ENCODE assay signal across 9 cellular contexts in genomic region chr3:13110678-13111116, GRCh38. TPM values are rescaled to one million over a fixed set of nuclear protein-coding genes. Genes with fewer than 3 reads are reported as not detected.
DNase-seq lines count a peak whose midpoint lies in the region; ATAC-seq and TF ChIP-seq lines count a peak whose summit lies in the region.
"Had no signal": no experiment of that assay in that cellular context is flagged by ENCODE, and none has a peak within 500 bp of the region (broad histone marks: within the 10 kb centered on the region; RNA-seq: fewer than 3 reads in every experiment).

No MANE protein-coding gene starts in this region.

- H3K27me3 ChIP-seq in BLaER1 treated with 17β-estradiol and CSF1 and Interleukin-3, amounts not matched to agents 10 nM and 100 nM: no peaks in the 10 kb centered on the region
- H3K27me3 ChIP-seq in uterus: no peaks in the 10 kb centered on the region

- peaks cover 4% of the 10 kb centered on the region for H3K4me1 Mint-ChIP-seq in T-helper 1 cell treated with Interleukin-12 subunit alpha and Interleukin-12 subunit beta and Interleukin-4 antibody, amounts not matched to agents 30 μg/mL and 1 μg/mL, for 36 hours (ENCODE audit: low read depth)

- peaks cover 3% of the 10 kb centered on the region for H3K27me3 Mint-ChIP-seq in T-helper 1 cell treated with Interleukin-12 subunit alpha and Interleukin-12 subunit beta and Interleukin-4 antibody, amounts not matched to agents 30 μg/mL and 1 μg/mL, for 36 hours (ENCODE audit: low read depth)

- TF ChIP-seq POLR2A in GM18505 (IDR thresholded peaks at IDR 0.05; ENCODE audit: borderline replicate concordance, extremely low read depth, insufficient read depth, insufficient read length) (no peak), uterus (IDR thresholded peaks at IDR 0.05) (no peak)

- H3K9me3 ChIP-seq in BLaER1 treated with 17β-estradiol and CSF1 and Interleukin-3, amounts not matched to agents 10 nM and 100 nM (replicated peaks in 1 of 11): peaks cover 0 to 5% (median 0%) of the 10 kb centered on the region in 11 experiments; a peak in 2 of 22 replicates
- no peaks in the 10 kb centered on the region for H3K9me3 ChIP-seq in uterus

- H3K36me3 ChIP-seq in BLaER1 treated with 17β-estradiol and CSF1 and Interleukin-3, amounts not matched to agents 10 nM and 100 nM: no peaks in the 10 kb centered on the region
- no peaks in the 10 kb centered on the region for H3K36me3 ChIP-seq in uterus

- H3K4me3 Mint-ChIP-seq in T-helper 1 cell treated with Interleukin-12 subunit alpha and Interleukin-12 subunit beta and Interleukin-4 antibody, amounts not matched to agents 30 μg/mL and 1 μg/mL, for 36 hours: no peak overlapping the region
- H3K4me3 Mint-ChIP-seq: dendritic cell treated with granulocyte-macrophage colony-stimulating factor and Interleukin-4, amounts not matched to agents 40 ng/mL and 50 ng/mL, for 4 days had no signal

- H3K4me1 ChIP-seq in BLaER1 treated with 17β-estradiol and CSF1 and Interleukin-3, amounts not matched to agents 10 nM and 100 nM: peaks cover 17 to 85% (median 50%) of the 10 kb centered on the region in 10 experiments
- H3K4me1 ChIP-seq in uterus: no peaks in the 10 kb centered on the region

- peak overlapping the region; percentile 54 to 90 (median 75) for H3K4me2 ChIP-seq in BLaER1 treated with 17β-estradiol and CSF1 and Interleukin-3, amounts not matched to agents 10 nM and 100 nM

- DNase-seq in left kidney (ENCODE audit: low read depth, low spot score) (peak; percentile 94), NCI-H187 (lab: John Stamatoyannopoulos, UW) (no peak), NCI-H1092 (lab: John Stamatoyannopoulos, UW) (no peak), uterus (no peak)

- no peak for TF ChIP-seq CTCF in uterus (IDR thresholded peaks at IDR 0.05)

- H3K4me3 ChIP-seq in BLaER1 treated with 17β-estradiol and CSF1 and Interleukin-3, amounts not matched to agents 10 nM and 100 nM: no peak overlapping the region
- no peak overlapping the region for H3K4me3 ChIP-seq in uterus

- H3K27ac ChIP-seq in BLaER1 treated with 17β-estradiol and CSF1 and Interleukin-3, amounts not matched to agents 10 nM and 100 nM: peak overlapping the region in 10 of 11 experiments; percentile 16 to 67 (median 44); a peak in 19 of 22 replicates
- H3K27ac ChIP-seq in uterus: no peak overlapping the region

- H3K9ac ChIP-seq in BLaER1 treated with 17β-estradiol and CSF1 and Interleukin-3, amounts not matched to agents 10 nM and 100 nM: peak overlapping the region in 10 of 11 experiments; percentile 5 to 58 (median 32); a peak in 16 of 22 replicates

- ATAC-seq in GM18505 (IDR thresholded peaks at IDR 0.05; ENCODE audit: unreplicated experiment) (peak; percentile 74), HG02981 (IDR thresholded peaks at IDR 0.05; ENCODE audit: unreplicated experiment) (peak; percentile 77)

- intact Hi-C loops in uterus (cut with DNase I; ENCODE audit: low total_unique reads): no loop called here

- H3K27ac Mint-ChIP-seq in T-helper 1 cell treated with Interleukin-12 subunit alpha and Interleukin-12 subunit beta and Interleukin-4 antibody, amounts not matched to agents 30 μg/mL and 1 μg/mL, for 36 hours: peak overlapping the region; percentile 72
- H3K27ac Mint-ChIP-seq: dendritic cell treated with granulocyte-macrophage colony-stimulating factor and Interleukin-4, amounts not matched to agents 40 ng/mL and 50 ng/mL, for 4 days had no signal

- no peaks in the 10 kb centered on the region for H3K36me3 Mint-ChIP-seq in T-helper 1 cell treated with Interleukin-12 subunit alpha and Interleukin-12 subunit beta and Interleukin-4 antibody, amounts not matched to agents 30 μg/mL and 1 μg/mL, for 36 hours (ENCODE audit: low read depth)

- H3K9me3 Mint-ChIP-seq in T-helper 1 cell treated with Interleukin-12 subunit alpha and Interleukin-12 subunit beta and Interleukin-4 antibody, amounts not matched to agents 30 μg/mL and 1 μg/mL, for 36 hours: no peaks in the 10 kb centered on the region
- H3K9me3 Mint-ChIP-seq: dendritic cell treated with granulocyte-macrophage colony-stimulating factor and Interleukin-4, amounts not matched to agents 40 ng/mL and 50 ng/mL, for 4 days had no signal

- 0 out of 22 replicates have a peak, but pooled peaks cover 0 to 14% (median 0%) of the 10 kb centered on the region in 11 experiments for H4K20me1 ChIP-seq in BLaER1 treated with 17β-estradiol and CSF1 and Interleukin-3, amounts not matched to agents 10 nM and 100 nM

RNA-seq across cellular contexts. Expression of gene IQSEC1, which starts 37.5 kb away (rescaled TPM):
- 10 to 100 TPM; 17.9 to 61.4 (median 49.7) TPM for total RNA-seq in uterus

Comparison
In these comparisons a context has a peak if more than half of its experiments do, and no peak if none do; other contexts are left out.
1. H3K27ac ChIP-seq: peak in BLaER1 treated with 17β-estradiol and CSF1 and Interleukin-3, amounts not matched to agents 10 nM and 100 nM (10 of 11); none in uterus (0 of 2).